ENCODE assay signal across 22 cellular contexts in the genomic region with DNA sequence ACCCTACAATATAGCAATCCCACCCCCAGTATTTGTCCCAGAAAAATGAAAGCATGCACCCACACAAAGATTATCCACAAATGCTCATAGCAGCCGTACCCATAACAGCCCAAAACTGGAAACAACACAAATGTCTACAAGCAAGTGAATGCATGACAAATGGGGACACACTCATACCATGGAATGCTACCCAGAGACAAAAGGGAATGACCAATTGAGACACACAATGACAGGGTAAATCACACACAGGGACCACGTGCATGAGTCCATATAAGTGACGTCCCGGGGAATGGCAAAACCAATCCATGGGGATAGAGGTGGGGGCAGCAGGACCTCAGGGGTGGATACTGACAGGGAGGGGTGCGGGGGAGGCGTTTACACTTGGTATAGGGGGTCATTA. TPM values are rescaled to one million over a fixed set of nuclear protein-coding genes. Genes with fewer than 3 reads are reported as not detected.
DNase-seq lines count a peak whose midpoint lies in the region; ATAC-seq and TF ChIP-seq lines count a peak whose summit lies in the region.
"Had no signal": no experiment of that assay in that cellular context is flagged by ENCODE, and none has a peak within 500 bp of the region (broad histone marks: within the 10 kb centered on the region; RNA-seq: fewer than 3 reads in every experiment).

No MANE protein-coding gene starts in this region.

- no peaks in the 10 kb centered on the region for H3K27me3 ChIP-seq in HCT116 (ENCODE audit: insufficient read depth, low read length)
- H3K27me3 ChIP-seq in right lobe of liver, result no peaks in the 10 kb centered on the region
- no peaks in the 10 kb centered on the region for H3K27me3 ChIP-seq in brain microvascular endothelial cell (replicated peaks)

- H3K9me2 ChIP-seq in HCT116 (ENCODE audit: insufficient read depth), result no peaks in the 10 kb centered on the region

- 83% methylated on average over 4 of the region's 6 CpGs for WGBS in right lobe of liver (ENCODE audit: insufficient coverage, low coverage, low lambda C conversion rate, missing lambda C conversion rate)

- POLR2A ChIA-PET in HCT116 (lab: Charles Lee), result no interaction called here

- no peak for TF ChIP-seq RAD21 in HCT116 (IDR thresholded peaks at IDR 0.05; ENCODE audit: low read depth)

- intact Hi-C loops in HCT116 (cut with micrococcal nuclease), result loop anchor here (5.0 kb wide), 1 partner anchor 157 kb away; a partner anchor contains a TSS
- intact Hi-C loops in right lobe of liver (cut with DNase I), result no loop called here

- CTCF ChIA-PET in HCT116 (lab: Charles Lee), result no interaction called here

- peak overlapping the region; percentile 70 for H3K4me2 ChIP-seq in HCT116 (ENCODE audit: low read length)

- TF ChIP-seq CTCF in HCT116 (IDR thresholded peaks at IDR 0.05 in 2 of 3, conservative IDR thresholded peaks at IDR 0.05 in 1 of 3; ENCODE audit: borderline replicate concordance in 1 of 3, insufficient read depth in 1 of 3, low read depth in 2 of 3, low read length in 2 of 3) (no peak), VCaP (conservative IDR thresholded peaks at IDR 0.05) (no peak), right lobe of liver (IDR thresholded peaks at IDR 0.05) (no peak), brain microvascular endothelial cell (IDR thresholded peaks at IDR 0.05; ENCODE audit: low read depth, low read length, missing control alignments) (no peak)

- no peak overlapping the region for H2AFZ ChIP-seq in HCT116 (ENCODE audit: low read depth, low read length, poor library complexity, severe bottlenecking)

- no peaks in the 10 kb centered on the region for H4K20me1 ChIP-seq in HCT116 (ENCODE audit: insufficient read depth)

- BruUV-seq in HCT116 (replicated peaks; lab: Mats Ljungman, UMichigan), result no TSS peak

- DNase-seq in HCT116 (ENCODE audit: low read depth, low spot score) (no peak), right lobe of liver (no peak), D341Med (ENCODE audit: low spot score) (no peak), brain microvascular endothelial cell (no peak)
- DNase-seq: Calu3; CD8-positive, alpha-beta T cell; DMS153; DND-41; HCEC 1CT; NCI-H1048; NCI-H1417; NCI-H1694; NCI-H2081; NCI-H2227 treated with DMSO at 0.1 percent for 48 hours; NCI-H526 treated with DMSO at 0.1 percent for 48 hours; SIG-M5; SW 1271 had no signal

- H3K4me1 ChIP-seq in HCT116 (ENCODE audit: control insufficient read depth in 1 of 2, insufficient read depth in 2 of 2, low read length in 2 of 2) (peaks cover 44 to 74% of the 10 kb centered on the region in 2 experiments), right lobe of liver (peaks cover 0 to 58% (median 22%) of the 10 kb centered on the region in 4 donors)

- in situ Hi-C loops in brain microvascular endothelial cell (cut with HindIII; ENCODE audit: low pct_ligation_motif_present, low sequenced_read_pairs), result no loop called here

- H3K9me3 ChIP-seq in HCT116 (ENCODE audit: control insufficient read depth in 1 of 2, insufficient read depth in 1 of 2, low read depth in 1 of 2, low read length in 2 of 2), result peaks cover 0 to 8% of the 10 kb centered on the region in 2 experiments; a peak in 1 of 4 replicates
- H3K9me3 ChIP-seq in right lobe of liver, result no peaks in the 10 kb centered on the region

- peaks cover 82% of the 10 kb centered on the region for H3K79me2 ChIP-seq in HCT116 (ENCODE audit: insufficient read depth, low read length)

- no peak overlapping the region for H3K9ac ChIP-seq in HCT116 (ENCODE audit: low read length)

- TF ChIP-seq POLR2A in HCT116 (IDR thresholded peaks at IDR 0.05; ENCODE audit: borderline replicate concordance, extremely low read depth, insufficient read depth, insufficient read length) (no peak), right lobe of liver (IDR thresholded peaks at IDR 0.05) (no peak)

- H3K27ac ChIP-seq in HCT116 (ENCODE audit: low read depth, low read length), result 0 out of 2 replicates have a peak overlapping the region, but pooled peaks have one; percentile 63
- H3K27ac ChIP-seq in VCaP, result peak overlapping the region; percentile 98
- peak overlapping the region; percentile 90 to 96 (median 92) for H3K27ac ChIP-seq in right lobe of liver
- H3K27ac ChIP-seq in brain microvascular endothelial cell, result no peak overlapping the region
- H3K27ac ChIP-seq: C4-2B, SK-N-MC had no signal

- H3K4me3 ChIP-seq in HCT116 (replicated peaks in 1 of 2; ENCODE audit: low read depth in 1 of 2, low read length in 2 of 2) (peak overlapping the region in 1 of 2 experiments; percentile 32; a peak in 2 of 4 replicates), right lobe of liver (no peak overlapping the region), brain microvascular endothelial cell (ENCODE audit: low read depth, low read length) (no peak overlapping the region)
- H3K4me3 ChIP-seq: SK-N-MC had no signal

- peaks cover 0 to 8% of the 10 kb centered on the region in 2 experiments; a peak in 1 of 4 replicates for H3K36me3 ChIP-seq in HCT116 (ENCODE audit: control insufficient read depth in 1 of 2, insufficient read depth in 2 of 2, low read length in 2 of 2)
- H3K36me3 ChIP-seq in right lobe of liver, result no peaks in the 10 kb centered on the region
- H3K36me3 ChIP-seq in brain microvascular endothelial cell (replicated peaks), result no peaks in the 10 kb centered on the region

- ATAC-seq in HCT116 (no peak), right lobe of liver (no peak), GM21367 (IDR thresholded peaks at IDR 0.05; ENCODE audit: unreplicated experiment) (no peak), GM21423 (IDR thresholded peaks at IDR 0.05; ENCODE audit: unreplicated experiment) (no peak)
- ATAC-seq: CD8-positive, alpha-beta T cell had no signal

- RAD21 ChIA-PET in HCT116 (lab: Charles Lee; ENCODE audit: low non-redundant PET in 1 of 2, low total read pairs in 2 of 2, uncharacterized antibody in 2 of 2, unreplicated experiment in 2 of 2), result no interaction called here

TF ChIP-seq in HCT116, 20 proteins besides CTCF, POLR2A, EP300 and RAD21:
- TF ChIP-seq SRF (IDR thresholded peaks at IDR 0.05; ENCODE audit: low read depth), result no peak
- TF ChIP-seq, protein P1, sequence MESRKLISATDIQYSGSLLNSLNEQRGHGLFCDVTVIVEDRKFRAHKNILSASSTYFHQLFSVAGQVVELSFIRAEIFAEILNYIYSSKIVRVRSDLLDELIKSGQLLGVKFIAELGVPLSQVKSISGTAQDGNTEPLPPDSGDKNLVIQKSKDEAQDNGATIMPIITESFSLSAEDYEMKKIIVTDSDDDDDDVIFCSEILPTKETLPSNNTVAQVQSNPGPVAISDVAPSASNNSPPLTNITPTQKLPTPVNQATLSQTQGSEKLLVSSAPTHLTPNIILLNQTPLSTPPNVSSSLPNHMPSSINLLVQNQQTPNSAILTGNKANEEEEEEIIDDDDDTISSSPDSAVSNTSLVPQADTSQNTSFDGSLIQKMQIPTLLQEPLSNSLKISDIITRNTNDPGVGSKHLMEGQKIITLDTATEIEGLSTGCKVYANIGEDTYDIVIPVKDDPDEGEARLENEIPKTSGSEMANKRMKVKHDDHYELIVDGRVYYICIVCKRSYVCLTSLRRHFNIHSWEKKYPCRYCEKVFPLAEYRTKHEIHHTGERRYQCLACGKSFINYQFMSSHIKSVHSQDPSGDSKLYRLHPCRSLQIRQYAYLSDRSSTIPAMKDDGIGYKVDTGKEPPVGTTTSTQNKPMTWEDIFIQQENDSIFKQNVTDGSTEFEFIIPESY (IDR thresholded peaks at IDR 0.05; ENCODE audit: extremely low read depth, insufficient replicate concordance, low read length), result no peak

RNA-seq across cellular contexts. Expression of a gene that starts 33.4 kb away (rescaled TPM):
- total RNA-seq in HCT116 (2021; ENCODE audit: unreplicated experiment) (95.5 TPM), right lobe of liver (100 to 1,000 TPM; 128 to 359 (median 214) TPM)
- 114 and 120 TPM in 2 replicates for polyA plus RNA-seq in HCT116 (2012)
